ENCODE assay signal across 35 cellular contexts in the genomic region with DNA sequence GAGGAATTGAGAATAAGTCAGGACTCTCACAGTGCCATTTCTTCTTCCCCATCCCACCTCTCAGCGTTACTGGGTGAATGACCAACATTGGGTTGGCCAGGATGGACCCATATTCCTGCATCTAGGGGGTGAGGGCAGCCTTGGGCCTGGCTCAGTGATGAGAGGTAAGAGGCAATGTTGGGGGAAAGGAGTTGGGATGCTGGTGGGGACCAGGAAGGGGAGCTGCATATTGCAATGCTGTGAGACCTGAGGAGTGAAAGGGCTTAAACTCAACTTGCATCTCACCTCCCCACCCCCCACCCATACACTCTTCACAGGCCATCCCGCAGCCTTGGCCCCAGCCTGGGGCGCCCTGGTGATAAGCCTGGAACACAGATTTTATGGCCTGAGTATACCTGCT. TPM values are rescaled to one million over a fixed set of nuclear protein-coding genes. Genes with fewer than 3 reads are reported as not detected.
DNase-seq lines count a peak whose midpoint lies in the region; ATAC-seq, FAIRE-seq and TF ChIP-seq lines count a peak whose summit lies in the region.
"Had no signal": no experiment of that assay in that cellular context is flagged by ENCODE, and none has a peak within 500 bp of the region (broad histone marks: within the 10 kb centered on the region; RNA-seq: fewer than 3 reads in every experiment).

No MANE protein-coding gene starts in this region.

- H4K20me1 ChIP-seq in K562 (replicated peaks; ENCODE audit: control insufficient read depth, insufficient read depth, low read length), result no peaks in the 10 kb centered on the region
- no peaks in the 10 kb centered on the region for H4K20me1 ChIP-seq in H9 (ENCODE audit: control insufficient read depth, insufficient read depth, insufficient read length)
- H4K20me1 ChIP-seq: BLaER1; BLaER1 treated with 17β-estradiol and CSF1 and Interleukin-3, amounts not matched to agents 10 nM and 100 nM had no signal

- intact Hi-C loops in K562 (cut with micrococcal nuclease), result no loop called here

- H2AK5ac ChIP-seq in neuronal stem cell (ENCODE audit: low read depth, low read length) (no peak overlapping the region), H9 (ENCODE audit: insufficient read length, low read length) (no peak overlapping the region)

- no peak overlapping the region for H4K5ac ChIP-seq in H9 (ENCODE audit: insufficient read length, low read depth, low read length)

- H3K18ac ChIP-seq in neuronal stem cell (ENCODE audit: low read length) (peak overlapping the region; percentile 38), H9 (ENCODE audit: insufficient read length, low read depth, low read length) (no peak overlapping the region)

- H3K4me1 ChIP-seq in HEK293 (ENCODE audit: control insufficient read depth, insufficient read depth, low read length) (peaks cover 5% of the 10 kb centered on the region; the same call in 1 of the 2 replicates), K562 (replicated peaks in 1 of 2; ENCODE audit: control insufficient read depth in 2 of 2, insufficient read depth in 2 of 2, low read length in 2 of 2) (peaks cover 26 to 30% of the 10 kb centered on the region in 2 experiments; a peak in 4 of 5 replicates), neuronal stem cell (ENCODE audit: control insufficient read depth in 2 of 2, insufficient read depth in 1 of 2, low read depth in 1 of 2, low read length in 2 of 2) (peaks cover 0 to 3% of the 10 kb centered on the region in 2 donors), H9 (ENCODE audit: insufficient read depth, low read length) (no peaks in the 10 kb centered on the region)
- H3K4me1 ChIP-seq: BE2C; BLaER1; BLaER1 treated with 17β-estradiol and CSF1 and Interleukin-3, amounts not matched to agents 10 nM and 100 nM had no signal

- H3K14ac ChIP-seq in neuronal stem cell (ENCODE audit: low read length) (no peak overlapping the region), H9 (ENCODE audit: insufficient read depth, low read length) (no peak overlapping the region)

- H3K9me3 Mint-ChIP-seq in H9, result no peaks in the 10 kb centered on the region
- H3K9me3 Mint-ChIP-seq: CD4-positive, alpha-beta memory T cell; CD4-positive, alpha-beta T cell; CD8-positive, alpha-beta T cell had no signal

- H3K23ac ChIP-seq in neuronal stem cell (ENCODE audit: low read depth, low read length, poor library complexity), result no peak overlapping the region
- H3K23ac ChIP-seq in H9 (ENCODE audit: insufficient read length, low read depth, low read length), result no peak overlapping the region

- H3K36me3 ChIP-seq in HEK293 (ENCODE audit: control insufficient read depth in 2 of 2, insufficient read depth in 1 of 2, low read length in 2 of 2) (no peaks in the 10 kb centered on the region), K562 (ENCODE audit: control insufficient read depth, insufficient read depth, low read length) (no peaks in the 10 kb centered on the region), neuronal stem cell (replicated peaks in 1 of 2; ENCODE audit: control insufficient read depth in 2 of 2, insufficient read depth in 2 of 2, low read length in 2 of 2) (no peaks in the 10 kb centered on the region)
- H3K36me3 ChIP-seq: BE2C; BLaER1; BLaER1 treated with 17β-estradiol and CSF1 and Interleukin-3, amounts not matched to agents 10 nM and 100 nM had no signal

- no peak overlapping the region for H3K9ac ChIP-seq in K562 (ENCODE audit: insufficient read depth in 1 of 2, low read depth in 2 of 2, low read length in 2 of 2)
- no peak overlapping the region for H3K9ac ChIP-seq in neuronal stem cell (ENCODE audit: low read depth, low read length, poor library complexity)
- H3K9ac ChIP-seq in H9 (ENCODE audit: extremely low read depth, insufficient read length, low read length), result no peak overlapping the region
- H3K9ac ChIP-seq: BLaER1; BLaER1 treated with 17β-estradiol and CSF1 and Interleukin-3, amounts not matched to agents 10 nM and 100 nM had no signal

- ATAC-seq in K562, result no peak
- ATAC-seq: A549; CD8-positive, alpha-beta T cell had no signal

- FAIRE-seq in K562 (lab: Jason Lieb, UNC), result no peak
- FAIRE-seq: A204.1, A549, D721Med had no signal

- H3K36me3 Mint-ChIP-seq in H9 (ENCODE audit: insufficient read depth in 1 of 3, low read depth in 3 of 3), result no peaks in the 10 kb centered on the region; a peak in 1 of 7 replicates
- H3K36me3 Mint-ChIP-seq: CD4-positive, alpha-beta memory T cell; CD4-positive, CD25-positive, alpha-beta regulatory T cell; CD8-positive, alpha-beta memory T cell; CD8-positive, alpha-beta T cell had no signal

- no peak for TF ChIP-seq POLR2A in K562 (conservative IDR thresholded peaks at IDR 0.05)

- H2BK20ac ChIP-seq in H9 (ENCODE audit: low read depth, low read length, poor library complexity, severe bottlenecking), result no peak overlapping the region

- peaks cover 12 to 17% of the 10 kb centered on the region in 2 experiments for H3K4me1 Mint-ChIP-seq in H9

- H3K79me2 ChIP-seq in K562 (ENCODE audit: control insufficient read depth, insufficient read depth, low read length) (no peaks in the 10 kb centered on the region), H9 (ENCODE audit: insufficient read depth, low read length) (no peaks in the 10 kb centered on the region)

- H3K79me1 ChIP-seq in neuronal stem cell (ENCODE audit: low read depth, low read length), result no peaks in the 10 kb centered on the region
- no peaks in the 10 kb centered on the region for H3K79me1 ChIP-seq in H9 (ENCODE audit: insufficient read depth, low read depth, low read length, poor library complexity, severe bottlenecking)

- in situ Hi-C loops in K562 (cut with MboI), result no loop called here

- H4K8ac ChIP-seq in neuronal stem cell (ENCODE audit: low read depth, low read length) (no peak overlapping the region), H9 (replicated peaks; ENCODE audit: insufficient read length, low read depth, low read length) (no peak overlapping the region)

- no peak overlapping the region for H2BK120ac ChIP-seq in neuronal stem cell (ENCODE audit: low read depth, low read length)
- no peak overlapping the region for H2BK120ac ChIP-seq in H9 (ENCODE audit: low read depth, low read length, poor library complexity, severe bottlenecking)

- TF ChIP-seq EP300 in K562 (IDR thresholded peaks at IDR 0.05; ENCODE audit: low read length), result no peak

- H3K9me3 ChIP-seq in HEK293 (ENCODE audit: control insufficient read depth, insufficient read depth, low read depth, low read length) (no peaks in the 10 kb centered on the region), K562 (replicated peaks; ENCODE audit: control insufficient read depth, insufficient read depth, low read depth, low read length) (no peaks in the 10 kb centered on the region), neuronal stem cell (replicated peaks in 1 of 2; ENCODE audit: control insufficient read depth in 2 of 2, insufficient read depth in 1 of 2, low read depth in 1 of 2, low read length in 2 of 2) (peaks cover 0 to 5% of the 10 kb centered on the region in 2 donors), H9 (ENCODE audit: control insufficient read depth, low read depth, low read length) (no peaks in the 10 kb centered on the region)
- H3K9me3 ChIP-seq: A549, BE2C had no signal

- no peak overlapping the region for H3K27ac Mint-ChIP-seq in H9
- H3K27ac Mint-ChIP-seq: B cell; CD14-positive monocyte; CD4-positive, alpha-beta memory T cell; CD4-positive, alpha-beta T cell; CD4-positive, CD25-positive, alpha-beta regulatory T cell; CD8-positive, alpha-beta T cell had no signal

- H3K56ac ChIP-seq in H9 (ENCODE audit: insufficient read length, low read depth, low read length), result no peak overlapping the region

- H3K4me2 ChIP-seq in K562 (ENCODE audit: insufficient read depth, low read length) (no peak overlapping the region), neuronal stem cell (ENCODE audit: insufficient read depth, low read length, poor library complexity, severe bottlenecking) (no peak overlapping the region), H9 (ENCODE audit: insufficient read depth, insufficient read length, low read length) (no peak overlapping the region)
- H3K4me2 ChIP-seq: A549; BLaER1; BLaER1 treated with 17β-estradiol and CSF1 and Interleukin-3, amounts not matched to agents 10 nM and 100 nM had no signal

- no TSS peak for BruUV-seq in K562 (replicated peaks; lab: Mats Ljungman, UMichigan)

- H3K4me3 ChIP-seq in HEK293 (ENCODE audit: low read depth, low read length), result no peak overlapping the region
- no peak overlapping the region for H3K4me3 ChIP-seq in K562
- no peak overlapping the region for H3K4me3 ChIP-seq in neuronal stem cell (ENCODE audit: low read length in 2 of 2)
- H3K4me3 ChIP-seq: A549; BLaER1; BLaER1 treated with 17β-estradiol and CSF1 and Interleukin-3, amounts not matched to agents 10 nM and 100 nM had no signal

- no peaks in the 10 kb centered on the region for H3K27me3 ChIP-seq in K562 (ENCODE audit: control insufficient read depth in 2 of 2, insufficient read depth in 2 of 2, low read length in 2 of 2)
- peaks cover 0 to 56% (median 14%) of the 10 kb centered on the region in 3 experiments for H3K27me3 ChIP-seq in neuronal stem cell (ENCODE audit: control insufficient read depth in 3 of 3, insufficient read depth in 3 of 3, low read depth in 1 of 3, low read length in 3 of 3)
- no peaks in the 10 kb centered on the region for H3K27me3 ChIP-seq in H9 (ENCODE audit: insufficient read depth, low read length)

- WGBS in K562 (ENCODE audit: insufficient coverage, low coverage, missing lambda C conversion rate), result 47% methylated on average over 3 of the region's 3 CpGs
- no CpG with 5 or more reads among the region's 3 CpGs for WGBS in neuronal stem cell (ENCODE audit: extremely low coverage in 2 of 2, insufficient read length in 2 of 2, insufficient replicate concordance in 1 of 2), 2 donors
- no CpG with 5 or more reads among the region's 3 CpGs for WGBS in H9 (ENCODE audit: extremely low coverage, insufficient read length, low lambda C conversion rate)

- H4K91ac ChIP-seq in neuronal stem cell (ENCODE audit: low read depth, low read length, poor library complexity) (no peak overlapping the region), H9 (ENCODE audit: insufficient read length, low read depth, low read length) (no peak overlapping the region)

- H3K27ac ChIP-seq in HEK293 (ENCODE audit: extremely low read depth, low read depth, low read length), result no peak overlapping the region
- no peak overlapping the region for H3K27ac ChIP-seq in K562 (ENCODE audit: extremely low read depth, low read depth, low read length)
- H3K27ac ChIP-seq in neuronal stem cell (replicated peaks; ENCODE audit: low read length), result no peak overlapping the region
- no peak overlapping the region for H3K27ac ChIP-seq in H9 (ENCODE audit: insufficient read length, low read depth, low read length)
- H3K27ac ChIP-seq: 22Rv1; A549; BLaER1; BLaER1 treated with 17β-estradiol and CSF1 and Interleukin-3, amounts not matched to agents 10 nM and 100 nM; C4-2B had no signal

- peaks cover 13% of the 10 kb centered on the region for H3K27me3 Mint-ChIP-seq in H9 (ENCODE audit: low read depth)

- H2BK12ac ChIP-seq in neuronal stem cell (ENCODE audit: low read length), result no peak overlapping the region
- no peak overlapping the region for H2BK12ac ChIP-seq in H9 (ENCODE audit: insufficient read length, low read depth, low read length)

- H2BK15ac ChIP-seq in neuronal stem cell (ENCODE audit: low read length) (no peak overlapping the region), H9 (ENCODE audit: low read depth, low read length) (no peak overlapping the region)

- no peak overlapping the region for H3K4me3 Mint-ChIP-seq in H9
- H3K4me3 Mint-ChIP-seq: B cell; CD4-positive, alpha-beta memory T cell; CD4-positive, alpha-beta T cell; CD8-positive, alpha-beta T cell had no signal

- no peak for TF ChIP-seq RAD21 in K562 (CRISPR knock-in tag; conservative IDR thresholded peaks at IDR 0.05 in 1 of 2, IDR thresholded peaks at IDR 0.05 in 1 of 2)

- H3T11ph ChIP-seq in H9 (ENCODE audit: low read length), result no peak overlapping the region

- TF ChIP-seq CTCF in HEK293 (tag by site-specific recombination; IDR thresholded peaks at IDR 0.05) (no peak), K562 (IDR thresholded peaks at IDR 0.05 in 2 of 3, conservative IDR thresholded peaks at IDR 0.05 in 1 of 3; ENCODE audit: insufficient read depth in 2 of 3, low read depth in 1 of 3, low read length in 3 of 3) (no peak), H9 (conservative IDR thresholded peaks at IDR 0.05) (no peak)

- CTCF ChIA-PET in HEK293 (lab: Yijun Ruan, JAX) (interaction anchor here (0.6 to 0.8 kb wide), 2 partner anchors 29 to 538 kb away, joined by 3 read pairs; no protein-coding TSS in a partner anchor), K562 (lab: Yijun Ruan, JAX; ENCODE audit: low intra/inter-chr PET ratio) (no interaction called here)

- POLR2A ChIA-PET in HEK293 (lab: Yijun Ruan, JAX), result no interaction called here
- POLR2A ChIA-PET in K562 (lab: Yijun Ruan, JAX), result interaction anchor here (1.3 to 1.7 kb wide), 2 partner anchors 11 to 102 kb away, joined by 4 to 6 read pairs; a partner anchor contains a TSS

- no peak overlapping the region for H2BK5ac ChIP-seq in neuronal stem cell (ENCODE audit: low read length)
- H2BK5ac ChIP-seq in H9 (ENCODE audit: insufficient read length, low read length), result no peak overlapping the region

- H2AFZ ChIP-seq in K562 (ENCODE audit: low read depth, low read length) (no peak overlapping the region), neuronal stem cell (ENCODE audit: low read length) (no peak overlapping the region), H9 (ENCODE audit: low read length) (no peak overlapping the region)

- peaks cover 5% of the 10 kb centered on the region for H3K23me2 ChIP-seq in H9 (ENCODE audit: insufficient read length, low read depth, low read length, poor library complexity, severe bottlenecking)

- H3K4ac ChIP-seq in neuronal stem cell (ENCODE audit: low read length) (no peak overlapping the region), H9 (ENCODE audit: low read depth, low read length) (no peak overlapping the region)

- H3K9me1 ChIP-seq in K562 (ENCODE audit: control insufficient read depth, insufficient read depth, low read length), result no peaks in the 10 kb centered on the region

- no peak for DNase-seq in K562 (ENCODE audit: extremely low read depth in 1 of 4, low spot score in 3 of 4)
- no peak for DNase-seq in neuronal stem cell (ENCODE audit: low spot score)
- no peak for DNase-seq in activated CD4-positive, alpha-beta T cell treated with anti-CD3 and anti-CD28 coated beads for 4 hours
- DNase-seq in H9, result no peak
- DNase-seq in NCI-H748 (lab: John Stamatoyannopoulos, UW; ENCODE audit: unreplicated experiment), result no peak
- DNase-seq: 8988T; ACHN; AML-193; BE2C; C1 segment of cervical spinal cord; Caco-2; Calu3; CD4-positive, alpha-beta memory T cell; CD4-positive, alpha-beta T cell; CD4-positive, CD25-positive, alpha-beta regulatory T cell; CD8-positive, alpha-beta memory T cell; CD8-positive, alpha-beta T cell; COR-L47; DMS 273 treated with DMSO at 0.1 percent for 48 hours; DMS153; DMS53; DMS79; DMS79 treated with DMSO at 0.1 percent for 48 hours; DND-41; EL had no signal

RNA-seq across cellular contexts. Expression of gene PRSS16, which starts 1.3 kb away (rescaled TPM):
- total RNA-seq in K562 (2011; cell fraction: chromatin; rRNA removed; ENCODE audit: low replicate concordance), result 14.9 and 15.6 TPM in 2 replicates
- 14.3 and 15.8 TPM in 2 replicates for total RNA-seq in K562 (2011; cell fraction: nucleolus; rRNA removed)
- total RNA-seq in K562 (2011; cell fraction: nucleoplasm; rRNA removed), result 19.4 and 34.7 TPM in 2 replicates
- 4.9 and 7.5 TPM in 2 replicates for total RNA-seq in K562 (2014; rRNA removed)
- total RNA-seq in K562 (2014; rRNA removed; fragmentation: Illumina TruSeq; extraction: Trizol), result 2.8 and 4.5 TPM in 2 replicates
- total RNA-seq in K562 (2015; rRNA removed; fragmentation: Illumina TruSeq; extraction: Trizol), result 4.6 and 5.7 TPM in 2 replicates
- total RNA-seq in K562 (2021), result 12.1 and 12.7 TPM in 2 replicates
- polyA plus RNA-seq in K562 (2011; rRNA removed), result 19.3 and 29.6 TPM in 2 replicates
- 32.3 and 43.3 TPM in 2 replicates for polyA plus RNA-seq in K562 (2011; cell fraction: cytosol; rRNA removed)
- 50.1 and 60.0 TPM in 2 replicates for polyA plus RNA-seq in K562 (2011; cell fraction: nucleus; rRNA removed)
- 15.6 and 44.4 TPM in 2 replicates for polyA plus RNA-seq in K562 (2012)
- 13.1 and 17.4 TPM in 2 replicates for polyA plus RNA-seq in K562 (2014; fragmentation: Illumina TruSeq; extraction: Trizol)
- 10 to 100 TPM; 12.0 to 13.5 TPM for polyA plus RNA-seq in K562 (2014; fragmentation: Nextera tagmentation; extraction: Ambion mirVana)
- 21.3 and 21.8 TPM in 2 replicates for polyA plus RNA-seq in K562 (2014; rRNA removed)
- polyA minus RNA-seq in K562 (2011; rRNA and poly(A)+ RNA removed), result 9.2 and 12.7 TPM in 2 replicates
- 5.9 and 6.6 TPM in 2 replicates for polyA minus RNA-seq in K562 (2011; cell fraction: cytosol; rRNA and poly(A)+ RNA removed)
- polyA minus RNA-seq in K562 (2011; cell fraction: nucleus; rRNA and poly(A)+ RNA removed), result 9.0 and 19.1 TPM in 2 replicates
- polyA plus RNA-seq in neuronal stem cell (2013, experiment 1 of 2), result 3.2 TPM
- 3.0 TPM for polyA plus RNA-seq in neuronal stem cell (2013, experiment 2 of 2)
- 14.8 and 17.7 TPM in 2 replicates for total RNA-seq in H9 (2021)
- polyA plus RNA-seq: CD14-positive monocyte had no signal

Comparison
In these comparisons a context has a peak if more than half of its experiments do, and no peak if none do; other contexts are left out.
1. Of the 44 proteins assayed by ChIP-seq in both K562 and HEK293: peak only in K562: none; only in HEK293: none; in both: PRDM10; in neither: 43.